Comparison of ENCODE assay signal across 40 cellular contexts in genomic region chr1:168119750-168120149, GRCh38.
"Had no signal": no experiment of that assay in that cellular context is flagged by ENCODE, and none has a peak within 500 bp of the region (broad histone marks: within the 10 kb centered on the region; RNA-seq: fewer than 3 reads in every experiment).

No MANE protein-coding gene starts in this region.

- H3K4me1 Mint-ChIP-seq: activated naive CD4-positive, alpha-beta T cell treated with anti-CD3 and anti-CD28 coated beads, Interleukin-2, amount 10 ng/mL, durations not matched to agents 7 days and 5 days; activated naive CD4-positive, alpha-beta T cell treated with anti-CD3 and anti-CD28 coated beads, Interleukin-2, amount 50 U/mL, for 24 hours; activated naive CD8-positive, alpha-beta T cell treated with anti-CD3 and anti-CD28 coated beads for 36 hours; activated naive CD8-positive, alpha-beta T cell treated with anti-CD3 and anti-CD28 coated beads, Interleukin-2, amount 10 ng/mL, durations not matched to agents 7 days and 5 days; activated naive CD8-positive, alpha-beta T cell treated with anti-CD3 and anti-CD28 coated beads, Interleukin-2, amount 50 U/mL, for 24 hours; activated T-helper 17 cell treated with anti-CD3 and anti-CD28 coated beads, Interleukin-2, amount 50 U/mL, for 72 hours; central memory CD8-positive, alpha-beta T cell had no signal

- H3K27me3 Mint-ChIP-seq: brain had no signal

- H3K9me3 Mint-ChIP-seq: activated naive CD4-positive, alpha-beta T cell treated with anti-CD3 and anti-CD28 coated beads, Interleukin-2, amount 10 ng/mL, durations not matched to agents 7 days and 5 days; activated naive CD4-positive, alpha-beta T cell treated with anti-CD3 and anti-CD28 coated beads, Interleukin-2, amount 50 U/mL, for 24 hours; activated naive CD4-positive, alpha-beta T cell treated with anti-CD3 and anti-CD28 coated beads, Interleukin-2, amount 50 U/mL, for 72 hours; activated naive CD8-positive, alpha-beta T cell treated with anti-CD3 and anti-CD28 coated beads, Interleukin-2, amount 50 U/mL, for 24 hours; activated T-cell treated with anti-CD3 and anti-CD28 coated beads, Interleukin-2, amount 50 U/mL, for 24 hours; activated T-cell treated with anti-CD3 and anti-CD28 coated beads, Interleukin-2, amount 50 U/mL, for 4 hours; activated T-cell treated with anti-CD3 and anti-CD28 coated beads, Interleukin-2, amount 50 U/mL, for 72 hours; activated T-helper 17 cell treated with anti-CD3 and anti-CD28 coated beads, Interleukin-2, amount 50 U/mL, for 72 hours; activated T-helper 2 cell treated with anti-CD3 and anti-CD28 coated beads, Interferon-gamma antibody, Interleukin-2, Interleukin-4, amounts not matched to agents 10 μg/mL and 5 μg/mL and 100 μg/mL, durations not matched to agents 14 hours and 24 hours and 36 hours; central memory CD8-positive, alpha-beta T cell had no signal

- H3K27ac ChIP-seq: adrenal gland, body of pancreas, brain microvascular endothelial cell, breast epithelium, cardiac muscle cell had no signal

- ATAC-seq: activated naive CD4-positive, alpha-beta T cell treated with anti-CD3 and anti-CD28 coated beads, Interleukin-2, amount 50 U/mL, for 72 hours; activated naive CD8-positive, alpha-beta T cell treated with anti-CD3 and anti-CD28 coated beads, Interleukin-2, amount 50 U/mL, for 24 hours; activated T-cell treated with anti-CD3 and anti-CD28 coated beads, Interleukin-2, amount 50 U/mL, for 4 hours; activated T-cell treated with anti-CD3 and anti-CD28 coated beads, Interleukin-2, amount 50 U/mL, for 72 hours; activated T-helper 17 cell treated with anti-CD3 and anti-CD28 coated beads, Interleukin-2, amount 50 U/mL, for 72 hours; body of pancreas had no signal

- H3K36me3 Mint-ChIP-seq: activated naive CD4-positive, alpha-beta T cell treated with anti-CD3 and anti-CD28 coated beads, Interleukin-2, amount 10 ng/mL, durations not matched to agents 7 days and 5 days; activated naive CD4-positive, alpha-beta T cell treated with anti-CD3 and anti-CD28 coated beads, Interleukin-2, amount 50 U/mL, for 24 hours; activated naive CD8-positive, alpha-beta T cell; activated naive CD8-positive, alpha-beta T cell treated with anti-CD3 and anti-CD28 coated beads for 36 hours; activated naive CD8-positive, alpha-beta T cell treated with anti-CD3 and anti-CD28 coated beads, Interleukin-2, amount 10 ng/mL, durations not matched to agents 7 days and 5 days had no signal

- H3K4me3 Mint-ChIP-seq: activated naive CD4-positive, alpha-beta T cell treated with anti-CD3 and anti-CD28 coated beads for 36 hours; activated naive CD4-positive, alpha-beta T cell treated with anti-CD3 and anti-CD28 coated beads, Interleukin-2, amount 10 ng/mL, durations not matched to agents 7 days and 5 days; activated naive CD4-positive, alpha-beta T cell treated with anti-CD3 and anti-CD28 coated beads, Interleukin-2, amount 50 U/mL, for 24 hours; activated naive CD8-positive, alpha-beta T cell; activated naive CD8-positive, alpha-beta T cell treated with anti-CD3 and anti-CD28 coated beads for 36 hours; activated naive CD8-positive, alpha-beta T cell treated with anti-CD3 and anti-CD28 coated beads, Interleukin-2, amount 10 ng/mL, durations not matched to agents 7 days and 5 days; activated naive CD8-positive, alpha-beta T cell treated with anti-CD3 and anti-CD28 coated beads, Interleukin-2, amount 50 U/mL, for 24 hours; activated T-cell treated with anti-CD3 and anti-CD28 coated beads, Interleukin-2, amount 50 U/mL, for 24 hours; activated T-cell treated with anti-CD3 and anti-CD28 coated beads, Interleukin-2, amount 50 U/mL, for 4 hours; activated T-cell treated with anti-CD3 and anti-CD28 coated beads, Interleukin-2, amount 50 U/mL, for 72 hours; activated T-helper 1 cell treated with anti-CD3 and anti-CD28 coated beads, Interleukin-12 subunit alpha, Interleukin-12 subunit beta, Interleukin-2, Interleukin-4 antibody, amounts not matched to agents 30 ng/mL and 10 ng/mL and 1 ng/mL, durations not matched to agents 14 hours and 24 hours and 36 hours; activated T-helper 17 cell treated with anti-CD3 and anti-CD28 coated beads, Interleukin-2, amount 50 U/mL, for 72 hours; brain; central memory CD8-positive, alpha-beta T cell had no signal

- H3K4me3 ChIP-seq: adrenal gland, ascending aorta, body of pancreas, breast epithelium, cardiac muscle cell had no signal

- H3K9me3 ChIP-seq: adrenal gland, ascending aorta, body of pancreas, breast epithelium had no signal

- DNase-seq: activated effector memory CD4-positive, alpha-beta T cell treated with anti-CD3 and anti-CD28 coated beads, Interleukin-2, amount 50 U/mL, for 16 hours; activated effector memory CD4-positive, alpha-beta T cell treated with Interleukin-2 at 50 U/mL for 16 hours; activated gamma-delta T cell; activated gamma-delta T cell treated with Interleukin-2 at 50 U/mL for 16 hours; activated naive CD4-positive, alpha-beta T cell; activated naive CD4-positive, alpha-beta T cell treated with anti-CD3 and anti-CD28 coated beads for 36 hours; activated naive CD4-positive, alpha-beta T cell treated with anti-CD3 and anti-CD28 coated beads, Interleukin-2, amount 10 ng/mL, durations not matched to agents 7 days and 5 days; activated naive CD4-positive, alpha-beta T cell treated with anti-CD3 and anti-CD28 coated beads, Interleukin-2, amount 50 U/mL, for 16 hours; activated naive CD4-positive, alpha-beta T cell treated with Interleukin-2 at 50 U/mL for 16 hours; activated naive CD8-positive, alpha-beta T cell treated with anti-CD3 and anti-CD28 coated beads for 36 hours; activated naive CD8-positive, alpha-beta T cell treated with anti-CD3 and anti-CD28 coated beads, Interleukin-2, amount 10 ng/mL, durations not matched to agents 7 days and 5 days; activated naive CD8-positive, alpha-beta T cell treated with anti-CD3 and anti-CD28 coated beads, Interleukin-2, amount 50 U/mL, for 24 hours; activated T-cell treated with anti-CD3 and anti-CD28 coated beads, Interleukin-2, amount 50 U/mL, for 1 hour; activated T-cell treated with anti-CD3 and anti-CD28 coated beads, Interleukin-2, amount 50 U/mL, for 24 hours; activated T-cell treated with anti-CD3 and anti-CD28 coated beads, Interleukin-2, amount 50 U/mL, for 4 hours; activated T-cell treated with anti-CD3 and anti-CD28 coated beads, Interleukin-2, amount 50 U/mL, for 48 hours; activated T-cell treated with anti-CD3 and anti-CD28 coated beads, Interleukin-2, amount 50 U/mL, for 72 hours; adrenal gland; amniotic stem cell; amygdala; anterior cingulate cortex; aorta; body of pancreas; brain microvascular endothelial cell; caudate nucleus; central memory CD4-positive, alpha-beta T cell; cerebellar nuclear complex had no signal

- H3K27me3 ChIP-seq: adrenal gland, ascending aorta, body of pancreas, brain microvascular endothelial cell, breast epithelium, cardiac muscle cell had no signal

- H3K36me3 ChIP-seq: adrenal gland, brain microvascular endothelial cell, breast epithelium had no signal

- FAIRE-seq: astrocyte, bronchial epithelial cell had no signal

- H3K4me1 ChIP-seq: adrenal gland, breast epithelium had no signal

- H3K27ac Mint-ChIP-seq: activated naive CD4-positive, alpha-beta T cell treated with anti-CD3 and anti-CD28 coated beads for 36 hours; activated naive CD4-positive, alpha-beta T cell treated with anti-CD3 and anti-CD28 coated beads, Interleukin-2, amount 10 ng/mL, durations not matched to agents 7 days and 5 days; activated naive CD4-positive, alpha-beta T cell treated with anti-CD3 and anti-CD28 coated beads, Interleukin-2, amount 50 U/mL, for 24 hours; activated naive CD4-positive, alpha-beta T cell treated with anti-CD3 and anti-CD28 coated beads, Interleukin-2, amount 50 U/mL, for 72 hours; activated naive CD8-positive, alpha-beta T cell; activated naive CD8-positive, alpha-beta T cell treated with anti-CD3 and anti-CD28 coated beads for 36 hours; activated naive CD8-positive, alpha-beta T cell treated with anti-CD3 and anti-CD28 coated beads, Interleukin-2, amount 10 ng/mL, durations not matched to agents 7 days and 5 days; activated naive CD8-positive, alpha-beta T cell treated with anti-CD3 and anti-CD28 coated beads, Interleukin-2, amount 50 U/mL, for 24 hours; activated T-cell treated with anti-CD3 and anti-CD28 coated beads, Interleukin-2, amount 50 U/mL, for 24 hours; activated T-cell treated with anti-CD3 and anti-CD28 coated beads, Interleukin-2, amount 50 U/mL, for 72 hours; activated T-helper 1 cell treated with anti-CD3 and anti-CD28 coated beads, Interleukin-12 subunit alpha, Interleukin-12 subunit beta, Interleukin-2, Interleukin-4 antibody, amounts not matched to agents 30 ng/mL and 10 ng/mL and 1 ng/mL, durations not matched to agents 14 hours and 24 hours and 36 hours; activated T-helper 17 cell treated with anti-CD3 and anti-CD28 coated beads, Interleukin-2, amount 50 U/mL, for 72 hours; activated T-helper 2 cell treated with anti-CD3 and anti-CD28 coated beads, Interferon-gamma antibody, Interleukin-2, Interleukin-4, amounts not matched to agents 10 μg/mL and 5 μg/mL and 100 μg/mL, durations not matched to agents 14 hours and 24 hours and 36 hours; brain had no signal
